10 cellular contexts compared by ENCODE assay signal in genomic region chr11:96256604-96257003, GRCh38.
DNase-seq lines count a peak whose midpoint lies in the region; ATAC-seq and TF ChIP-seq lines count a peak whose summit lies in the region.
"Had no signal": no experiment of that assay in that cellular context is flagged by ENCODE, and none has a peak within 500 bp of the region (broad histone marks: within the 10 kb centered on the region; RNA-seq: fewer than 3 reads in every experiment).

No MANE protein-coding gene starts in this region.

- DNase-seq in activated T-cell treated with anti-CD3 and anti-CD28 coated beads, Interleukin-2, amount 50 U/mL, for 4 hours, result no peak
- no peak for DNase-seq in activated T-cell treated with anti-CD3 and anti-CD28 coated beads, Interleukin-2, amount 50 U/mL, for 48 hours
- DNase-seq in Peyer's patch (no peak), DMS53 (lab: John Stamatoyannopoulos, UW) (no peak), germinal center (ENCODE audit: low spot score) (no peak), uterus (no peak)
- DNase-seq in stimulated activated naive B cell treated with anti-CD40 and anti-IgM and Interleukin-4, amounts not matched to agents 10 μg/mL and 1 μg/mL and 100 μg/mL, for 72 hours, result no peak

- H3K27me3 ChIP-seq in Peyer's patch, result no peaks in the 10 kb centered on the region
- no peaks in the 10 kb centered on the region for H3K27me3 ChIP-seq in uterus

- H3K9me3 ChIP-seq in Peyer's patch (no peaks in the 10 kb centered on the region), uterus (no peaks in the 10 kb centered on the region)

- intact Hi-C loops in dendritic cell treated with granulocyte-macrophage colony-stimulating factor and Interleukin-4, amounts not matched to agents 40 ng/mL and 50 ng/mL, for 4 days (cut with micrococcal nuclease), result no loop called here
- intact Hi-C loops in uterus (cut with DNase I; ENCODE audit: low total_unique reads), result no loop called here

- peaks cover 95% of the 10 kb centered on the region for H3K4me1 Mint-ChIP-seq in activated T-cell treated with anti-CD3 and anti-CD28 coated beads, Interleukin-2, amount 50 U/mL, for 4 hours (ENCODE audit: low read depth)
- peaks cover 62% of the 10 kb centered on the region for H3K4me1 Mint-ChIP-seq in dendritic cell treated with granulocyte-macrophage colony-stimulating factor and Interleukin-4, amounts not matched to agents 40 ng/mL and 50 ng/mL, for 4 days (ENCODE audit: low read depth)
- H3K4me1 Mint-ChIP-seq in stimulated activated naive B cell treated with anti-CD40 and anti-IgM and Interleukin-4, amounts not matched to agents 10 μg/mL and 1 μg/mL and 100 μg/mL, for 72 hours, result peaks cover 50 to 90% of the 10 kb centered on the region in 2 donors

- no peaks in the 10 kb centered on the region for H3K27me3 Mint-ChIP-seq in activated T-cell treated with anti-CD3 and anti-CD28 coated beads, Interleukin-2, amount 50 U/mL, for 4 hours (ENCODE audit: low read depth)
- H3K27me3 Mint-ChIP-seq in dendritic cell treated with granulocyte-macrophage colony-stimulating factor and Interleukin-4, amounts not matched to agents 40 ng/mL and 50 ng/mL, for 4 days, result no peaks in the 10 kb centered on the region
- no peaks in the 10 kb centered on the region for H3K27me3 Mint-ChIP-seq in stimulated activated naive B cell treated with anti-CD40 and anti-IgM and Interleukin-4, amounts not matched to agents 10 μg/mL and 1 μg/mL and 100 μg/mL, for 72 hours

- H3K4me1 ChIP-seq in Peyer's patch, result peaks cover 0 to 48% (median 34%) of the 10 kb centered on the region in 4 donors
- H3K4me1 ChIP-seq in uterus, result peaks cover 0 to 10% of the 10 kb centered on the region in 2 donors

- H3K36me3 ChIP-seq in Peyer's patch, result no peaks in the 10 kb centered on the region
- H3K36me3 ChIP-seq in uterus, result no peaks in the 10 kb centered on the region

- H3K36me3 Mint-ChIP-seq in activated T-cell treated with anti-CD3 and anti-CD28 coated beads, Interleukin-2, amount 50 U/mL, for 4 hours (ENCODE audit: insufficient read depth), result peaks cover 26% of the 10 kb centered on the region
- H3K36me3 Mint-ChIP-seq in dendritic cell treated with granulocyte-macrophage colony-stimulating factor and Interleukin-4, amounts not matched to agents 40 ng/mL and 50 ng/mL, for 4 days (ENCODE audit: low read depth), result no peaks in the 10 kb centered on the region
- H3K36me3 Mint-ChIP-seq in stimulated activated naive B cell treated with anti-CD40 and anti-IgM and Interleukin-4, amounts not matched to agents 10 μg/mL and 1 μg/mL and 100 μg/mL, for 72 hours, result peaks cover 6 to 21% of the 10 kb centered on the region in 2 donors

- H3K4me3 ChIP-seq in Peyer's patch, result no peak overlapping the region
- no peak overlapping the region for H3K4me3 ChIP-seq in uterus
- H3K4me3 ChIP-seq: lung had no signal

- H3K27ac Mint-ChIP-seq in dendritic cell treated with granulocyte-macrophage colony-stimulating factor and Interleukin-4, amounts not matched to agents 40 ng/mL and 50 ng/mL, for 4 days, result peak overlapping the region; percentile 5
- peak overlapping the region; percentile 93 for H3K27ac Mint-ChIP-seq in stimulated activated naive B cell treated with anti-CD40 and anti-IgM and Interleukin-4, amounts not matched to agents 10 μg/mL and 1 μg/mL and 100 μg/mL, for 72 hours

- peak overlapping the region; percentile 9 for H3K4me3 Mint-ChIP-seq in activated T-cell treated with anti-CD3 and anti-CD28 coated beads, Interleukin-2, amount 50 U/mL, for 4 hours
- no peak overlapping the region for H3K4me3 Mint-ChIP-seq in dendritic cell treated with granulocyte-macrophage colony-stimulating factor and Interleukin-4, amounts not matched to agents 40 ng/mL and 50 ng/mL, for 4 days
- H3K4me3 Mint-ChIP-seq in stimulated activated naive B cell treated with anti-CD40 and anti-IgM and Interleukin-4, amounts not matched to agents 10 μg/mL and 1 μg/mL and 100 μg/mL, for 72 hours, result peak overlapping the region; percentile 55 to 64

- TF ChIP-seq CTCF in Peyer's patch (IDR thresholded peaks at IDR 0.05) (no peak), uterus (IDR thresholded peaks at IDR 0.05) (no peak)

- H3K27ac ChIP-seq in Peyer's patch (peak overlapping the region; percentile 17 to 84 (median 76)), uterus (no peak overlapping the region)

- no peak for TF ChIP-seq POLR2A in Peyer's patch (IDR thresholded peaks at IDR 0.05)
- no peak for TF ChIP-seq POLR2A in uterus (IDR thresholded peaks at IDR 0.05)

- no peaks in the 10 kb centered on the region for H3K9me3 Mint-ChIP-seq in activated T-cell treated with anti-CD3 and anti-CD28 coated beads, Interleukin-2, amount 50 U/mL, for 4 hours
- no peaks in the 10 kb centered on the region for H3K9me3 Mint-ChIP-seq in dendritic cell treated with granulocyte-macrophage colony-stimulating factor and Interleukin-4, amounts not matched to agents 40 ng/mL and 50 ng/mL, for 4 days
- peaks cover 0 to 2% of the 10 kb centered on the region in 2 donors for H3K9me3 Mint-ChIP-seq in stimulated activated naive B cell treated with anti-CD40 and anti-IgM and Interleukin-4, amounts not matched to agents 10 μg/mL and 1 μg/mL and 100 μg/mL, for 72 hours

- ATAC-seq in activated T-cell treated with anti-CD3 and anti-CD28 coated beads, Interleukin-2, amount 50 U/mL, for 4 hours, result no peak
- peak in 1 of 2 donors; percentile 10 for ATAC-seq in stimulated activated naive B cell treated with anti-CD40 and anti-IgM and Interleukin-4, amounts not matched to agents 10 μg/mL and 1 μg/mL and 100 μg/mL, for 72 hours (replicated peaks)
- ATAC-seq: sciatic nerve had no signal

Comparison
In these comparisons a context has a peak if more than half of its experiments do, and no peak if none do; other contexts are left out.
1. H3K27ac ChIP-seq: peak in Peyer's patch (4 of 4); none in uterus (0 of 2).